Comparison of ENCODE assay signal across 1 cellular context in the genomic region with DNA sequence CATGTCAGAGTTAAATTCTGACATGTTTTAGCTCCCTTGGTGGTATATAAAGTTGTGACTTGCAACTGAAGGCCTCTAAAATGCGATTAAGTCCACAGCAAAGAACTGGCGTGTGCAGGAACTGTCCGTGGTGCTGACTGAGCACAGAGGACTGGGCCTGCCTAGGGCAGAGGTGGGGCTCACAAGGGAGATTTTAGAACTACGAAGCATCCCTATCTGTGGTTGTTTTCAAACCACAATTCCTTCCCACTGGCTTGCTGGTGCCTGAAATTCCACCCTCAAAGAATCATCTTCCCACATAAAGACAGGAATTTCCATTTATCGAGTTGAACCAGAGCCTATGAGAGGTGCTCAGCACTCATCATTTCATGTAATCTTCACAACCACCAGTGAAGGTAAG.
TF ChIP-seq lines count a peak whose summit lies in the region.

No MANE protein-coding gene starts in this region.

TF ChIP-seq in HEK293, 187 proteins besides CTCF, POLR2A, EP300 and RAD21 (continued from another document):
- TF ChIP-seq ZSCAN5A (tag by site-specific recombination; IDR thresholded peaks at IDR 0.05) (no peak), ZNF623 (tag by site-specific recombination; IDR thresholded peaks at IDR 0.05) (no peak), ZFP3 (tag by site-specific recombination; IDR thresholded peaks at IDR 0.05; ENCODE audit: low read depth) (no peak), KLF17 (tag by site-specific recombination; IDR thresholded peaks at IDR 0.05) (no peak), ZNF561 (tag by site-specific recombination; IDR thresholded peaks at IDR 0.05; ENCODE audit: borderline replicate concordance) (no peak), ZNF837 (tag by site-specific recombination; IDR thresholded peaks at IDR 0.05) (no peak)
- TF ChIP-seq, protein P1, sequence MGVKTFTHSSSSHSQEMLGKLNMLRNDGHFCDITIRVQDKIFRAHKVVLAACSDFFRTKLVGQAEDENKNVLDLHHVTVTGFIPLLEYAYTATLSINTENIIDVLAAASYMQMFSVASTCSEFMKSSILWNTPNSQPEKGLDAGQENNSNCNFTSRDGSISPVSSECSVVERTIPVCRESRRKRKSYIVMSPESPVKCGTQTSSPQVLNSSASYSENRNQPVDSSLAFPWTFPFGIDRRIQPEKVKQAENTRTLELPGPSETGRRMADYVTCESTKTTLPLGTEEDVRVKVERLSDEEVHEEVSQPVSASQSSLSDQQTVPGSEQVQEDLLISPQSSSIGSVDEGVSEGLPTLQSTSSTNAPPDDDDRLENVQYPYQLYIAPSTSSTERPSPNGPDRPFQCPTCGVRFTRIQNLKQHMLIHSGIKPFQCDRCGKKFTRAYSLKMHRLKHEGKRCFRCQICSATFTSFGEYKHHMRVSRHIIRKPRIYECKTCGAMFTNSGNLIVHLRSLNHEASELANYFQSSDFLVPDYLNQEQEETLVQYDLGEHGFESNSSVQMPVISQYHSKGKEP (tag by site-specific recombination; IDR thresholded peaks at IDR 0.05): peak; percentile 32; the same call in 1 of the 2 replicates
- TF ChIP-seq, protein P2, sequence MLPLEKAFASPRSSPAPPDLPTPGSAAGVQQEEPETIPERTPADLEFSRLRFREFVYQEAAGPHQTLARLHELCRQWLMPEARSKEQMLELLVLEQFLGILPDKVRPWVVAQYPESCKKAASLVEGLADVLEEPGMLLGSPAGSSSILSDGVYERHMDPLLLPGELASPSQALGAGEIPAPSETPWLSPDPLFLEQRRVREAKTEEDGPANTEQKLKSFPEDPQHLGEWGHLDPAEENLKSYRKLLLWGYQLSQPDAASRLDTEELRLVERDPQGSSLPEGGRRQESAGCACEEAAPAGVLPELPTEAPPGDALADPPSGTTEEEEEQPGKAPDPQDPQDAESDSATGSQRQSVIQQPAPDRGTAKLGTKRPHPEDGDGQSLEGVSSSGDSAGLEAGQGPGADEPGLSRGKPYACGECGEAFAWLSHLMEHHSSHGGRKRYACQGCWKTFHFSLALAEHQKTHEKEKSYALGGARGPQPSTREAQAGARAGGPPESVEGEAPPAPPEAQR (tag by site-specific recombination; IDR thresholded peaks at IDR 0.05): no peak
